ENCODE assay signal across 1 cellular context in genomic region chr12:91274886-91275285, GRCh38.
TF ChIP-seq lines count a peak whose summit lies in the region.

No MANE protein-coding gene starts in this region.

TF ChIP-seq in GM23338, 12 proteins besides CTCF, POLR2A, EP300 and RAD21 (continued from another document):
- TF ChIP-seq REST (IDR thresholded peaks at IDR 0.05; ENCODE audit: unreplicated experiment) = no peak
- no peak for TF ChIP-seq CREB1 (CRISPR knock-in tag; IDR thresholded peaks at IDR 0.05; ENCODE audit: low read depth)
- TF ChIP-seq ZNF331 (CRISPR knock-in tag; IDR thresholded peaks at IDR 0.05; ENCODE audit: low read depth) = no peak
- no peak for TF ChIP-seq ZNF114 (CRISPR knock-in tag; IDR thresholded peaks at IDR 0.05)
- no peak for TF ChIP-seq NANOG (IDR thresholded peaks at IDR 0.05; ENCODE audit: borderline replicate concordance)
- TF ChIP-seq EZH2phosphoT487 (IDR thresholded peaks at IDR 0.05; ENCODE audit: unreplicated experiment) = no peak
- no peak for TF ChIP-seq STAT1 (IDR thresholded peaks at IDR 0.05; ENCODE audit: unreplicated experiment)
- TF ChIP-seq EZH2 (IDR thresholded peaks at IDR 0.05; ENCODE audit: low read depth, unreplicated experiment) = no peak
